1 cellular context compared by ENCODE assay signal in genomic region chr19:46716013-46716671, GRCh38.
TF ChIP-seq lines count a peak whose summit lies in the region.

No MANE protein-coding gene starts in this region.

TF ChIP-seq in endothelial cell of umbilical vein, 7 proteins besides CTCF, POLR2A, EP300 and RAD21:
- TF ChIP-seq EZH2 (IDR thresholded peaks at IDR 0.05; ENCODE audit: borderline replicate concordance, low read depth, low read length, severe bottlenecking): no peak
- no peak for TF ChIP-seq POLR2AphosphoS5 (IDR thresholded peaks at IDR 0.05; ENCODE audit: insufficient read depth, low read depth, low read length)
- no peak for TF ChIP-seq MAX (IDR thresholded peaks at IDR 0.05; ENCODE audit: insufficient read depth, insufficient read length)
- no peak for TF ChIP-seq MYC (IDR thresholded peaks at IDR 0.05; ENCODE audit: low read depth, low read length)
- TF ChIP-seq JUN (IDR thresholded peaks at IDR 0.05; ENCODE audit: borderline replicate concordance, insufficient read depth, insufficient read length, low read depth): no peak
- no peak for TF ChIP-seq GATA2 (IDR thresholded peaks at IDR 0.05; ENCODE audit: insufficient read depth, insufficient read length, low read depth, low read length)
